ENCODE assay signal across 9 cellular contexts in the genomic region with DNA sequence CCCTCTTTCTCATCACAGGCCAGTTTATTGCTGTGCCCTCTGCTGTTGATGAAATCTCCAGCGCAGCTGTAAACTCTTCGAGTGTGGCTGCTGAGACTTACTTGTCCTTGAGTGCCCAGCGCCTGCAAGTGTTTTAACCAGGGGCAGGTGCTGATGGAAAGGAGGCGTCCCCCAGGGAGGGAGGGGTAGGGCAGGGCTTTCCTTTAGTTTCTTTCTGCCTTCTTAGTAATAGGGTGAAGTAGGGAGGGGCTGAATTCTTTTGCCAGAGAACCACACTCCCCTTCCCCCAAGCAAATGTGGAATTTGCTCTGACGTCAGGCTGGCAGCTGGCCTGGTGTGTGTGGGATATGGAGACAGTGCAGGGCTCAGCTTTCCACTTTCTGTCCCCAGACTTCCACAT.
DNase-seq lines count a peak whose midpoint lies in the region; ATAC-seq and TF ChIP-seq lines count a peak whose summit lies in the region.
"Had no signal": no experiment of that assay in that cellular context is flagged by ENCODE, and none has a peak within 500 bp of the region (broad histone marks: within the 10 kb centered on the region; RNA-seq: fewer than 3 reads in every experiment).

No MANE protein-coding gene starts in this region.

- H3K4me2 ChIP-seq in H9 (ENCODE audit: insufficient read depth, insufficient read length, low read length) (no peak overlapping the region), osteoblast (ENCODE audit: insufficient read depth, low read length) (peak overlapping the region; percentile 65)

- H3K4me3 ChIP-seq in osteoblast (ENCODE audit: insufficient read depth, low read length), result peak overlapping the region; percentile 36

- H3K36me3 Mint-ChIP-seq in H9 (ENCODE audit: insufficient read depth in 1 of 3, low read depth in 3 of 3), result peaks cover 37 to 86% (median 81%) of the 10 kb centered on the region in 3 experiments; a peak in 6 of 7 replicates

- no peak overlapping the region for H3K14ac ChIP-seq in H9 (ENCODE audit: insufficient read depth, low read length)

- no peak overlapping the region for H2BK20ac ChIP-seq in H9 (ENCODE audit: low read depth, low read length, poor library complexity, severe bottlenecking)

- DNase-seq in H9 (no peak), SK-N-DZ (ENCODE audit: low spot score) (peak; percentile 31), globus pallidus (ENCODE audit: low spot score) (peak; percentile 76), osteoblast (ENCODE audit: insufficient read length, low spot score, missing footprints) (peak; percentile 93), NCI-H446 treated with DMSO at 0.1 percent for 48 hours (lab: John Stamatoyannopoulos, UW) (no peak)
- DNase-seq: naive B cell had no signal

- no peak overlapping the region for H3K56ac ChIP-seq in H9 (ENCODE audit: insufficient read length, low read depth, low read length)

- H3T11ph ChIP-seq in H9 (ENCODE audit: low read length), result no peak overlapping the region

- H4K20me1 ChIP-seq in H9 (ENCODE audit: control insufficient read depth, insufficient read depth, insufficient read length) (no peaks in the 10 kb centered on the region), osteoblast (ENCODE audit: insufficient read depth, low read length) (no peaks in the 10 kb centered on the region)

- H2AFZ ChIP-seq in H9 (ENCODE audit: low read length), result no peak overlapping the region
- peak overlapping the region; percentile 69 for H2AFZ ChIP-seq in osteoblast (ENCODE audit: low read length)

- H3K9ac ChIP-seq in H9 (ENCODE audit: extremely low read depth, insufficient read length, low read length), result no peak overlapping the region

- H2BK5ac ChIP-seq in H9 (ENCODE audit: insufficient read length, low read length), result no peak overlapping the region

- H3K23ac ChIP-seq in H9 (ENCODE audit: insufficient read length, low read depth, low read length), result no peak overlapping the region

- TF ChIP-seq CTCF in H9 (conservative IDR thresholded peaks at IDR 0.05) (no peak), osteoblast (IDR thresholded peaks at IDR 0.05; ENCODE audit: extremely low read depth, low read depth, low read length) (no peak)

- H3K27me3 Mint-ChIP-seq in H9 (ENCODE audit: low read depth), result no peaks in the 10 kb centered on the region
- H3K27me3 Mint-ChIP-seq: naive B cell had no signal

- no peak overlapping the region for H3K4me3 Mint-ChIP-seq in H9

- WGBS in H9 (ENCODE audit: extremely low coverage, insufficient read length, low lambda C conversion rate), result no CpG with 5 or more reads among the region's 5 CpGs

- no peak overlapping the region for H2BK12ac ChIP-seq in H9 (ENCODE audit: insufficient read length, low read depth, low read length)

- no peak overlapping the region for H4K91ac ChIP-seq in H9 (ENCODE audit: insufficient read length, low read depth, low read length)

- no peak overlapping the region for H4K5ac ChIP-seq in H9 (ENCODE audit: insufficient read length, low read depth, low read length)

- no peak overlapping the region for H2BK15ac ChIP-seq in H9 (ENCODE audit: low read depth, low read length)

- no peaks in the 10 kb centered on the region for H3K79me2 ChIP-seq in H9 (ENCODE audit: insufficient read depth, low read length)
- peaks cover 8% of the 10 kb centered on the region for H3K79me2 ChIP-seq in osteoblast (ENCODE audit: insufficient read depth, low read length)

- H4K8ac ChIP-seq in H9 (replicated peaks; ENCODE audit: insufficient read length, low read depth, low read length), result no peak overlapping the region

- H3K9me3 ChIP-seq in H9 (ENCODE audit: control insufficient read depth, low read depth, low read length) (no peaks in the 10 kb centered on the region), osteoblast (ENCODE audit: low read depth, low read length) (no peaks in the 10 kb centered on the region)

- H3K27me3 ChIP-seq in H9 (ENCODE audit: insufficient read depth, low read length) (no peaks in the 10 kb centered on the region), osteoblast (ENCODE audit: insufficient read depth, low read length) (no peaks in the 10 kb centered on the region)

- no peaks in the 10 kb centered on the region for H3K79me1 ChIP-seq in H9 (ENCODE audit: insufficient read depth, low read depth, low read length, poor library complexity, severe bottlenecking)

- no peaks in the 10 kb centered on the region for H3K9me3 Mint-ChIP-seq in H9
- H3K9me3 Mint-ChIP-seq: naive B cell had no signal

- no peak overlapping the region for H2AK5ac ChIP-seq in H9 (ENCODE audit: insufficient read length, low read length)

- no peaks in the 10 kb centered on the region for H3K23me2 ChIP-seq in H9 (ENCODE audit: insufficient read length, low read depth, low read length, poor library complexity, severe bottlenecking)

- H3K4ac ChIP-seq in H9 (ENCODE audit: low read depth, low read length), result no peak overlapping the region

- H3K18ac ChIP-seq in H9 (ENCODE audit: insufficient read length, low read depth, low read length), result no peak overlapping the region

- H3K4me1 ChIP-seq in H9 (ENCODE audit: insufficient read depth, low read length), result no peaks in the 10 kb centered on the region
- H3K4me1 ChIP-seq in osteoblast (ENCODE audit: insufficient read depth, low read length), result peaks cover 24% of the 10 kb centered on the region

- peaks cover 41% of the 10 kb centered on the region for H3K36me3 ChIP-seq in osteoblast (ENCODE audit: insufficient read depth, low read length)

- H3K27ac Mint-ChIP-seq in H9, result peak overlapping the region; percentile 16 to 94 (median 77); a peak in 5 of 7 replicates

- no peak for ATAC-seq in HG03520 (IDR thresholded peaks at IDR 0.05; ENCODE audit: unreplicated experiment)
- ATAC-seq in HG02938 (IDR thresholded peaks at IDR 0.05; ENCODE audit: unreplicated experiment), result no peak
- no peak for ATAC-seq in GM18520 (IDR thresholded peaks at IDR 0.05; ENCODE audit: unreplicated experiment)

- H3K4me1 Mint-ChIP-seq in H9, result peaks cover 0 to 8% of the 10 kb centered on the region in 2 experiments; a peak in 2 of 4 replicates

- no peak overlapping the region for H2BK120ac ChIP-seq in H9 (ENCODE audit: low read depth, low read length, poor library complexity, severe bottlenecking)

- H3K27ac ChIP-seq in H9 (ENCODE audit: insufficient read length, low read depth, low read length), result no peak overlapping the region
- peak overlapping the region; percentile 89 for H3K27ac ChIP-seq in osteoblast (ENCODE audit: low read depth, low read length)

Comparison
In these comparisons a context has a peak if more than half of its experiments do, and no peak if none do; other contexts are left out.
1. DNase-seq: peak in SK-N-DZ (single experiment), globus pallidus (single experiment) and osteoblast (single experiment); none in H9 (single experiment) and NCI-H446 treated with DMSO at 0.1 percent for 48 hours (single experiment).